10 cellular contexts compared by ENCODE assay signal in genomic region chr18:79397288-79397829, GRCh38. TPM values are rescaled to one million over a fixed set of nuclear protein-coding genes. Genes with fewer than 3 reads are reported as not detected.
A peak's percentile ranks its signal among the peaks of the same experiment; 100 is the strongest.
DNase-seq lines count a peak whose midpoint lies in the region; ATAC-seq and TF ChIP-seq lines count a peak whose summit lies in the region.
"Had no signal": no experiment of that assay in that cellular context is flagged by ENCODE, and none has a peak within 500 bp of the region (broad histone marks: within the 10 kb centered on the region; RNA-seq: fewer than 3 reads in every experiment).

No MANE protein-coding gene starts in this region.

- peaks cover 27% of the 10 kb centered on the region for H3K27me3 Mint-ChIP-seq in CD4-positive, CD25-positive, alpha-beta regulatory T cell
- H3K27me3 Mint-ChIP-seq in central memory CD8-positive, alpha-beta T cell, result peaks cover 16% of the 10 kb centered on the region
- peaks cover 0 to under 1% (median 0%) of the 10 kb centered on the region in 5 donors for H3K27me3 Mint-ChIP-seq in naive thymus-derived CD8-positive, alpha-beta T cell

- no peaks in the 10 kb centered on the region for H4K20me1 ChIP-seq in OCI-LY1 (ENCODE audit: insufficient read depth, low read length)

- no peak for ATAC-seq in CD4-positive, CD25-positive, alpha-beta regulatory T cell (ENCODE audit: low read depth in 2 of 2)
- no peak for ATAC-seq in central memory CD8-positive, alpha-beta T cell (replicated peaks; ENCODE audit: extremely low read depth, poor library complexity, severe bottlenecking)
- no peak for ATAC-seq in naive thymus-derived CD8-positive, alpha-beta T cell
- ATAC-seq in left lobe of liver, result no peak

- no peak for TF ChIP-seq CTCF in OCI-LY1 (IDR thresholded peaks at IDR 0.05; ENCODE audit: low read length)

- peaks cover 0 to 53% (median 14%) of the 10 kb centered on the region in 4 donors for H3K4me1 Mint-ChIP-seq in CD4-positive, CD25-positive, alpha-beta regulatory T cell
- H3K4me1 Mint-ChIP-seq in central memory CD8-positive, alpha-beta T cell, result peaks cover 38% of the 10 kb centered on the region
- H3K4me1 Mint-ChIP-seq in naive thymus-derived CD8-positive, alpha-beta T cell, result peaks cover 19 to 56% (median 36%) of the 10 kb centered on the region in 4 donors

- H3K4me3 ChIP-seq in CD4-positive, CD25-positive, alpha-beta regulatory T cell (ENCODE audit: low read depth, low read length), result peak overlapping the region; percentile 40
- H3K4me3 ChIP-seq in OCI-LY1 (ENCODE audit: low read depth, low read length, poor library complexity, severe bottlenecking), result peak overlapping the region; percentile 89

- peak overlapping the region; percentile 65 to 97 (median 93) for H3K27ac Mint-ChIP-seq in CD4-positive, CD25-positive, alpha-beta regulatory T cell
- H3K27ac Mint-ChIP-seq in central memory CD8-positive, alpha-beta T cell (ENCODE audit: low read depth), result no peak overlapping the region
- peak overlapping the region in 1 of 10 donors; percentile 13 for H3K27ac Mint-ChIP-seq in naive thymus-derived CD8-positive, alpha-beta T cell

- POLR2A ChIA-PET in naive thymus-derived CD8-positive, alpha-beta T cell (lab: Charles Lee), result interaction anchor here (0.6 to 2.4 kb wide), 7 partner anchors 9 to 329 kb away, joined by 3 to 21 read pairs (median 5); partner anchors contain the start of gene ATP9B

- H3K36me3 ChIP-seq in CD4-positive, CD25-positive, alpha-beta regulatory T cell (ENCODE audit: control insufficient read depth, insufficient read depth, low read length), result no peaks in the 10 kb centered on the region
- H3K36me3 ChIP-seq in OCI-LY1 (ENCODE audit: insufficient read depth, low read length), result peaks cover 40% of the 10 kb centered on the region

- H3F3A ChIP-seq in OCI-LY1 (ENCODE audit: insufficient read depth, low read length), result peaks cover 4% of the 10 kb centered on the region; the same call in 1 of the 2 replicates

- no peaks in the 10 kb centered on the region for H3K9me3 Mint-ChIP-seq in CD4-positive, CD25-positive, alpha-beta regulatory T cell
- no peaks in the 10 kb centered on the region for H3K9me3 Mint-ChIP-seq in central memory CD8-positive, alpha-beta T cell
- no peaks in the 10 kb centered on the region for H3K9me3 Mint-ChIP-seq in naive thymus-derived CD8-positive, alpha-beta T cell

- peaks cover 7% of the 10 kb centered on the region for H3K36me3 Mint-ChIP-seq in CD4-positive, CD25-positive, alpha-beta regulatory T cell
- H3K36me3 Mint-ChIP-seq in central memory CD8-positive, alpha-beta T cell (ENCODE audit: insufficient read depth), result peaks cover 24% of the 10 kb centered on the region
- peaks cover 0 to 4% (median 0%) of the 10 kb centered on the region in 3 donors for H3K36me3 Mint-ChIP-seq in naive thymus-derived CD8-positive, alpha-beta T cell

- H3K9me2 ChIP-seq in OCI-LY1 (ENCODE audit: low read depth, low read length), result no peaks in the 10 kb centered on the region

- peaks cover 43% of the 10 kb centered on the region for H3K79me2 ChIP-seq in OCI-LY1 (ENCODE audit: insufficient read depth, low read length)

- H2AFZ ChIP-seq in OCI-LY1 (ENCODE audit: low read length), result no peak overlapping the region

- H3K4me3 Mint-ChIP-seq in CD4-positive, CD25-positive, alpha-beta regulatory T cell, result peak overlapping the region; percentile 76 to 92 (median 88)
- peak overlapping the region; percentile 86 for H3K4me3 Mint-ChIP-seq in central memory CD8-positive, alpha-beta T cell
- H3K4me3 Mint-ChIP-seq in naive thymus-derived CD8-positive, alpha-beta T cell, result peak overlapping the region in 7 of 10 donors; percentile 18 to 62 (median 40)

- H3K9ac ChIP-seq in OCI-LY1 (ENCODE audit: low read length), result peak overlapping the region; percentile 94

- no peaks in the 10 kb centered on the region for H3K27me3 ChIP-seq in CD4-positive, CD25-positive, alpha-beta regulatory T cell (ENCODE audit: control insufficient read depth, insufficient read depth, low read length)
- H3K27me3 ChIP-seq in OCI-LY1 (ENCODE audit: insufficient read depth, low read length), result no peaks in the 10 kb centered on the region

- peaks cover 68% of the 10 kb centered on the region for H3K4me1 ChIP-seq in CD4-positive, CD25-positive, alpha-beta regulatory T cell (ENCODE audit: control insufficient read depth, insufficient read depth, low read length, poor library complexity, severe bottlenecking)
- H3K4me1 ChIP-seq in OCI-LY1 (ENCODE audit: insufficient read depth, low read length, severe bottlenecking), result peaks cover 49% of the 10 kb centered on the region

- H3K4me2 ChIP-seq in OCI-LY1 (ENCODE audit: low read length), result peak overlapping the region; percentile 87

- H3K27ac ChIP-seq in CD4-positive, CD25-positive, alpha-beta regulatory T cell (ENCODE audit: insufficient read depth, low read length, poor library complexity, severe bottlenecking), result peak overlapping the region; percentile 37
- H3K27ac ChIP-seq in OCI-LY1 (ENCODE audit: low read depth, low read length, poor library complexity, severe bottlenecking), result peak overlapping the region; percentile 94

- H3K9me3 ChIP-seq in CD4-positive, CD25-positive, alpha-beta regulatory T cell (ENCODE audit: control insufficient read depth in 2 of 2, low read length in 2 of 2), result no peaks in the 10 kb centered on the region
- H3K9me3 ChIP-seq in OCI-LY1 (ENCODE audit: low read length), result no peaks in the 10 kb centered on the region

- DNase-seq in CD4-positive, CD25-positive, alpha-beta regulatory T cell, result no peak
- DNase-seq in central memory CD8-positive, alpha-beta T cell (ENCODE audit: low spot score in 2 of 2), result no peak
- peak in 1 of 10 donors; percentile 35 for DNase-seq in naive thymus-derived CD8-positive, alpha-beta T cell
- DNase-seq in ecto neural progenitor cell (ENCODE audit: low spot score), result no peak
- no peak for DNase-seq in NCI-H526 treated with DMSO at 0.1 percent for 48 hours (lab: John Stamatoyannopoulos, UW)
- no peak for DNase-seq in left lobe of liver (ENCODE audit: low spot score)
- no peak for DNase-seq in NCI-H226
- DNase-seq: NCI-H1694, RPMI8226 had no signal

RNA-seq across cellular contexts. Expression of gene NFATC1, which starts 1.6 kb away (rescaled TPM):
- 64.7 TPM for total RNA-seq in CD4-positive, CD25-positive, alpha-beta regulatory T cell
- polyA plus RNA-seq in CD4-positive, CD25-positive, alpha-beta regulatory T cell, result 10 to 100 TPM; 13.1 to 23.8 (median 19.2) TPM
- total RNA-seq in naive thymus-derived CD8-positive, alpha-beta T cell, result 10 to 100 TPM; 50.2 to 51.0 TPM
- polyA plus RNA-seq in naive thymus-derived CD8-positive, alpha-beta T cell, result 10 to 100 TPM; 12.7 to 34.9 (median 17.4) TPM
- 4.5 TPM for total RNA-seq in left lobe of liver
